ENCODE assay signal across 8 cellular contexts in the genomic region with DNA sequence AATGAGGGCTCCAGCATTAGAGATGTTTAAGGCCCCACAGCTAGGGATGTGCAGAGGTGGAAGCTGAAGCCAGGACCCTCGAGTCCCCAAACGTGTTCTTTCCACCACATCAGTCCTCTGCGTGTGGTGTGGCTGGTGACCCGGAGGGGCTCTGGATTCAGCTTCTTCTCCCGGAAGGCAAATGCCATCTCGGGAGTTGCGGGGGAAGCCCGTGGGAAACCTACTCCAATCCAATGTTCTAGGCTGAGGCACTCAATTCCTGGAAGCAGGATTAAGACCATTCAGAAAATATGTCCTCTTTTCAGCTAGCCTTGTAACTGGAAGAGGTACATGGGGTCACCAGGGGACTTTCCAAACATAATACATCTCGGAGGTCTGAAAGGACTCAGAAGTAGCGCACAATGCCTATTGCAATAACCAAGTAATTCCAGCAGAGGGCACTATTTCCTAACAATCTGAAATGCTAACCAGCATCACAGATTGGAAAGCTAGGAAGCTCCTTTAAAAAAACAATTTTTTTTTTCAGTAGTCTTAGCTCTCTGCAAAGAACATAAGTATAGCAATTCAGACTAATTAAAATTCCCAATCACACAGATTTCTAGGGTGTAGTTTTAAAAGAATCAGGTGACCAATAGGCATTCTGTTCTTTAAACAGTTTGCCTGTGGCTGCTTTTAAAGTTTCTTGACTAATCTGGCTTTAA. TPM values are rescaled to one million over a fixed set of nuclear protein-coding genes. Genes with fewer than 3 reads are reported as not detected.
DNase-seq lines count a peak whose midpoint lies in the region; FAIRE-seq and TF ChIP-seq lines count a peak whose summit lies in the region.

No MANE protein-coding gene starts in this region.

- peaks cover 45% of the 10 kb centered on the region for H3K27me3 Mint-ChIP-seq in activated CD4-positive, alpha-beta memory T cell treated with anti-CD3 and anti-CD28 coated beads, Interleukin-2, amount 10 ng/mL, durations not matched to agents 7 days and 5 days

- POLR2A ChIA-PET in endothelial cell of umbilical vein (lab: Charles Lee) = interaction anchor here (0.6 kb wide), 1 partner anchor 39 kb away, joined by 9 read pairs; no protein-coding TSS in a partner anchor
- POLR2A ChIA-PET in activated CD4-positive, alpha-beta memory T cell treated with anti-CD3 and anti-CD28 coated beads, Interleukin-2, amount 10 ng/mL, durations not matched to agents 7 days and 5 days (lab: Charles Lee) = no interaction called here

- H3K4me1 Mint-ChIP-seq in activated CD4-positive, alpha-beta memory T cell treated with anti-CD3 and anti-CD28 coated beads, Interleukin-2, amount 10 ng/mL, durations not matched to agents 7 days and 5 days = no peaks in the 10 kb centered on the region

- H3K4me2 ChIP-seq in KMS-11 (no peak overlapping the region), endothelial cell of umbilical vein (ENCODE audit: insufficient read depth, low read length) (no peak overlapping the region)

- H2AFZ ChIP-seq in KMS-11 (ENCODE audit: low read depth) (no peak overlapping the region), endothelial cell of umbilical vein (ENCODE audit: low read depth, low read length) (no peak overlapping the region)

- H4K20me1 ChIP-seq in KMS-11 (ENCODE audit: insufficient read depth) (no peaks in the 10 kb centered on the region), endothelial cell of umbilical vein (replicated peaks; ENCODE audit: control insufficient read depth, extremely low read depth, insufficient read depth, low read length) (no peaks in the 10 kb centered on the region)

- H3K27me3 ChIP-seq in KMS-11 (ENCODE audit: insufficient read depth, low read depth) = no peaks in the 10 kb centered on the region
- peaks cover 10 to 16% of the 10 kb centered on the region in 2 experiments for H3K27me3 ChIP-seq in endothelial cell of umbilical vein (ENCODE audit: control insufficient read depth in 2 of 2, insufficient read depth in 2 of 2, low read length in 2 of 2)

- H3K79me2 ChIP-seq in KMS-11 (ENCODE audit: insufficient read depth, low read depth) = no peaks in the 10 kb centered on the region
- H3K79me2 ChIP-seq in endothelial cell of umbilical vein (ENCODE audit: control insufficient read depth, insufficient read depth, low read length) = no peaks in the 10 kb centered on the region

- H3K9ac ChIP-seq in KMS-11 = no peak overlapping the region
- no peak overlapping the region for H3K9ac ChIP-seq in endothelial cell of umbilical vein (replicated peaks; ENCODE audit: extremely low read depth, insufficient read depth, low read length)

- no peaks in the 10 kb centered on the region for H3K9me3 Mint-ChIP-seq in activated CD4-positive, alpha-beta memory T cell treated with anti-CD3 and anti-CD28 coated beads, Interleukin-2, amount 10 ng/mL, durations not matched to agents 7 days and 5 days

- H3K4me3 ChIP-seq in KMS-11 (IDR thresholded peaks at IDR 0.05; ENCODE audit: insufficient read depth, low read depth, low read length) = no peak overlapping the region
- no peak overlapping the region for H3K4me3 ChIP-seq in endothelial cell of umbilical vein (replicated peaks in 1 of 3; ENCODE audit: insufficient read depth in 1 of 3, low read depth in 1 of 3, low read length in 3 of 3)

- intact Hi-C loops in endothelial cell of umbilical vein (cut with micrococcal nuclease) = loop anchor here (1.0 kb wide), 4 partner anchors 132 to 324 kb away; no protein-coding TSS in a partner anchor

- TF ChIP-seq POLR2A in endothelial cell of umbilical vein (IDR thresholded peaks at IDR 0.05; ENCODE audit: low read depth, low read length) = no peak

- no peaks in the 10 kb centered on the region for H3K36me3 ChIP-seq in KMS-11 (ENCODE audit: insufficient read depth)
- H3K36me3 ChIP-seq in endothelial cell of umbilical vein (ENCODE audit: control insufficient read depth in 2 of 2, extremely low read depth in 1 of 2, insufficient read depth in 2 of 2, low read length in 2 of 2) = no peaks in the 10 kb centered on the region

- no peak overlapping the region for H3K27ac ChIP-seq in KMS-11
- no peak overlapping the region for H3K27ac ChIP-seq in endothelial cell of umbilical vein (ENCODE audit: insufficient read depth, low read depth, low read length)

- CTCF ChIA-PET in endothelial cell of umbilical vein (lab: Charles Lee) = interaction anchor here (0.6 to 7.4 kb wide), 62 partner anchors 9 to 323 kb away, joined by 3 to 436 read pairs (median 6); a partner anchor contains a TSS
- CTCF ChIA-PET in activated CD4-positive, alpha-beta memory T cell treated with anti-CD3 and anti-CD28 coated beads, Interleukin-2, amount 10 ng/mL, durations not matched to agents 7 days and 5 days (lab: Charles Lee) = interaction anchor here (0.7 to 3.2 kb wide), 24 partner anchors 10 to 498 kb away, joined by 3 to 15 read pairs (median 4); a partner anchor contains a TSS

- peak; percentile 7 for DNase-seq in stimulated activated CD4-positive, alpha-beta T cell treated with anti-CD3 and anti-CD28 coated beads, Interleukin-15, amount 100 ng/mL, for 24 hours
- no peak for DNase-seq in stimulated activated CD4-positive, alpha-beta T cell treated with anti-CD3 and anti-CD28 coated beads, Interleukin-1b, Interleukin-23, amount 100 ng/mL, for 48 hours
- DNase-seq in SK-N-DZ (ENCODE audit: low spot score) = peak; percentile 68
- DNase-seq in endothelial cell of umbilical vein (ENCODE audit: low read depth, low spot score) = peak; percentile 78
- peak; percentile 35 for DNase-seq in mucosa of gallbladder (ENCODE audit: low spot score)
- no peak for DNase-seq in activated CD8-positive, alpha-beta memory T cell treated with anti-CD3 and anti-CD28 coated beads, Interleukin-2, amount 50 U/mL, for 4 hours
- no peak for DNase-seq in activated CD4-positive, alpha-beta memory T cell treated with anti-CD3 and anti-CD28 coated beads, Interleukin-2, amount 10 ng/mL, durations not matched to agents 7 days and 5 days

- no peaks in the 10 kb centered on the region for H3K4me1 ChIP-seq in KMS-11 (ENCODE audit: low read depth, poor library complexity, severe bottlenecking)
- no peaks in the 10 kb centered on the region for H3K4me1 ChIP-seq in endothelial cell of umbilical vein (ENCODE audit: control insufficient read depth, extremely low read depth, insufficient read depth, low read length)

- peak; percentile 93 for FAIRE-seq in endothelial cell of umbilical vein (lab: Jason Lieb, UNC)

- no peak overlapping the region for H3K27ac Mint-ChIP-seq in activated CD4-positive, alpha-beta memory T cell treated with anti-CD3 and anti-CD28 coated beads, Interleukin-2, amount 10 ng/mL, durations not matched to agents 7 days and 5 days

- H3K9me1 ChIP-seq in endothelial cell of umbilical vein (replicated peaks; ENCODE audit: control insufficient read depth, extremely low read depth, insufficient read depth, low read length) = no peaks in the 10 kb centered on the region

- H3K9me3 ChIP-seq in endothelial cell of umbilical vein (replicated peaks; ENCODE audit: control insufficient read depth, insufficient read depth, low read length) = no peaks in the 10 kb centered on the region

- peak; percentile 96 for TF ChIP-seq CTCF in KMS-11 (conservative IDR thresholded peaks at IDR 0.05; ENCODE audit: low read depth, low read length)
- TF ChIP-seq CTCF in endothelial cell of umbilical vein (IDR thresholded peaks at IDR 0.05; ENCODE audit: extremely low read depth in 1 of 2, insufficient read depth in 1 of 2, low read depth in 1 of 2, low read length in 2 of 2) = peak; percentile 54 to 66

- dilution Hi-C loops in endothelial cell of umbilical vein (cut with MboI; ENCODE audit: extremely low pct_ligation_motif_present, low sequenced_read_pairs) = no loop called here

- no peak overlapping the region for H3K4me3 Mint-ChIP-seq in activated CD4-positive, alpha-beta memory T cell treated with anti-CD3 and anti-CD28 coated beads, Interleukin-2, amount 10 ng/mL, durations not matched to agents 7 days and 5 days

- no peaks in the 10 kb centered on the region for H3K36me3 Mint-ChIP-seq in activated CD4-positive, alpha-beta memory T cell treated with anti-CD3 and anti-CD28 coated beads, Interleukin-2, amount 10 ng/mL, durations not matched to agents 7 days and 5 days (ENCODE audit: low read depth)

- no TSS peak for BruUV-seq in endothelial cell of umbilical vein (replicated peaks; lab: Mats Ljungman, UMichigan)

TF ChIP-seq in endothelial cell of umbilical vein, 7 proteins besides CTCF, POLR2A, EP300 and RAD21 (continues in another document):
- no peak for TF ChIP-seq MYC (IDR thresholded peaks at IDR 0.05; ENCODE audit: low read depth, low read length)
- no peak for TF ChIP-seq POLR2AphosphoS5 (IDR thresholded peaks at IDR 0.05; ENCODE audit: insufficient read depth, low read depth, low read length)
- TF ChIP-seq EZH2 (IDR thresholded peaks at IDR 0.05; ENCODE audit: borderline replicate concordance, low read depth, low read length, severe bottlenecking) = no peak

RNA-seq across cellular contexts. Expression of a gene that starts 36.2 kb away (rescaled TPM):
- 0.03 TPM in 2 replicates for polyA plus RNA-seq in SK-N-DZ (2014; cell fraction: cytosol; rRNA removed)
- 0.22 TPM in 1 of 2 replicates, not detected in the other for polyA plus RNA-seq in SK-N-DZ (2014; cell fraction: nucleus; rRNA removed)
- 2.9 and 3.4 TPM in 2 replicates for total RNA-seq in endothelial cell of umbilical vein
- polyA plus RNA-seq in endothelial cell of umbilical vein = 3.9 TPM in 2 replicates
- polyA plus RNA-seq in endothelial cell of umbilical vein (2011; cell fraction: cytosol; rRNA removed) = 5.8 and 5.9 TPM in 2 replicates
- polyA plus RNA-seq in endothelial cell of umbilical vein (2011; cell fraction: nucleus; rRNA removed) = 8.2 and 9.0 TPM in 2 replicates
- 3.2 and 7.9 TPM in 2 replicates for polyA plus RNA-seq in endothelial cell of umbilical vein (2012)
- polyA minus RNA-seq in endothelial cell of umbilical vein = 8.9 and 10.9 TPM in 2 replicates
- not detected for polyA minus RNA-seq in endothelial cell of umbilical vein (2011; cell fraction: cytosol; rRNA and poly(A)+ RNA removed)
- 6.1 and 6.3 TPM in 2 replicates for polyA minus RNA-seq in endothelial cell of umbilical vein (2011; cell fraction: nucleus; rRNA and poly(A)+ RNA removed)
- not detected for total RNA-seq in mucosa of gallbladder
- not detected for total RNA-seq in activated CD4-positive, alpha-beta memory T cell treated with anti-CD3 and anti-CD28 coated beads, Interleukin-2, amount 10 ng/mL, durations not matched to agents 7 days and 5 days

RNA-seq across cellular contexts. Expression of a gene that starts 40.7 kb away (rescaled TPM):
- 64.2 and 89.8 TPM in 2 replicates for polyA plus RNA-seq in SK-N-DZ (2014; cell fraction: cytosol; rRNA removed)
- 34.3 and 57.3 TPM in 2 replicates for polyA plus RNA-seq in SK-N-DZ (2014; cell fraction: nucleus; rRNA removed)
- 155 and 156 TPM in 2 replicates for total RNA-seq in endothelial cell of umbilical vein
- polyA plus RNA-seq in endothelial cell of umbilical vein = 10.9 and 20.2 TPM in 2 replicates
- 56.4 and 65.8 TPM in 2 replicates for polyA plus RNA-seq in endothelial cell of umbilical vein (2011; cell fraction: cytosol; rRNA removed)
- 26.9 and 52.2 TPM in 2 replicates for polyA plus RNA-seq in endothelial cell of umbilical vein (2011; cell fraction: nucleus; rRNA removed)
- polyA plus RNA-seq in endothelial cell of umbilical vein (2012) = 107 and 110 TPM in 2 replicates
- polyA minus RNA-seq in endothelial cell of umbilical vein = 16.6 and 17.7 TPM in 2 replicates
- 4.1 TPM for polyA minus RNA-seq in endothelial cell of umbilical vein (2011; cell fraction: cytosol; rRNA and poly(A)+ RNA removed)
- 41.0 and 54.6 TPM in 2 replicates for polyA minus RNA-seq in endothelial cell of umbilical vein (2011; cell fraction: nucleus; rRNA and poly(A)+ RNA removed)
- total RNA-seq in mucosa of gallbladder = 30.3 TPM
- total RNA-seq in activated CD4-positive, alpha-beta memory T cell treated with anti-CD3 and anti-CD28 coated beads, Interleukin-2, amount 10 ng/mL, durations not matched to agents 7 days and 5 days = 10 to 100 TPM; 20.5 to 23.3 TPM

Comparison
In these comparisons a context has a peak if more than half of its experiments do, and no peak if none do; other contexts are left out.
1. DNase-seq: peak in stimulated activated CD4-positive, alpha-beta T cell treated with anti-CD3 and anti-CD28 coated beads, Interleukin-15, amount 100 ng/mL, for 24 hours (single experiment), SK-N-DZ (single experiment), endothelial cell of umbilical vein (single experiment) and mucosa of gallbladder (single experiment); none in stimulated activated CD4-positive, alpha-beta T cell treated with anti-CD3 and anti-CD28 coated beads, Interleukin-1b, Interleukin-23, amount 100 ng/mL, for 48 hours (single experiment), activated CD8-positive, alpha-beta memory T cell treated with anti-CD3 and anti-CD28 coated beads, Interleukin-2, amount 50 U/mL, for 4 hours (single experiment) and activated CD4-positive, alpha-beta memory T cell treated with anti-CD3 and anti-CD28 coated beads, Interleukin-2, amount 10 ng/mL, durations not matched to agents 7 days and 5 days (single experiment).